8 cellular contexts compared by ENCODE assay signal in the genomic region with DNA sequence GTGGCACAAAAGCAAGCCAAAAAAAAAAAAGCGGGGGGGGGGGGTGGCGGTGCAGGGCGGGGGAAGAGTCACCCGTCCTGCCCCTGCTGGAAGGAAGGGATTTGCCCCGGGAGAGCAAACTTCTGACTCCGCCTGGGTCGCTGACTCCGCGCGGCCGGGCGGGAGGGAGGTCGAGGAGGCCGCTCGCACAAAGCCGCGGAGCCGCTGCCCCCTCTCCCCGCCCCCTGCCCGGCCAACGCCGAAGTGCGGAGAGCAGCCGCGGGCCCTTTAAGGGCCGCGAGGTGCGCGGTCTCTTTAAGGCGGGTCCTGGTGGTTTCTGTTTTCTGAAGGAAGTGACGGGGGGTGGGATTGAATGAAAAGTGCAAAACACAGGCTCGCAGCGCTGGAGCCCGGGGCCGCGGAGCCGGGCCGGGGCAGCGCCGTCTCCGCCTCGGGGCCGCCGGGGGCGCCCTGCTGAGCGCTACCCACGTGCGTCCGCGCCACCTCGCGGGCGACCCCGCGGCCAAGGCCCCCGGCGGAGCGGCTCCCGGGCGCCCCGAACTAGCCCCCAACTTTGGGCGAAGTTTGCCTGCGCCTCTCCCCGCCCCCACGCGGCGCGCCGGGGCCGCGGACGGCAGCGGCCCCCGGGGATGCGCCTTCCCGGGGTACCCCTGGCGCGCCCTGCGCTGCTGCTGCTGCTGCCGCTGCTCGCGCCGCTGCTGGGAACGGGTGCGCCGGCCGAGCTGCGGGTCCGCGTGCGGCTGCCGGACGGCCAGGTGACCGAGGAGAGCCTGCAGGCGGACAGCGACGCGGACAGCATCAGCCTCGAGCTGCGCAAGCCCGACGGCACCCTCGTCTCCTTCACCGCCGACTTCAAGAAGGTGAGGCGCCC. TPM values are rescaled to one million over a fixed set of nuclear protein-coding genes. Genes with fewer than 3 reads are reported as not detected.
DNase-seq lines count a peak whose midpoint lies in the region; ATAC-seq and TF ChIP-seq lines count a peak whose summit lies in the region.

A gene (plus strand): TSS at position 382 of the 871 bp plus-strand sequence. CDS start 248 bp downstream, at position 630.

- CTCF ChIA-PET in BJ (lab: Yijun Ruan, JAX) = interaction anchor here (0.8 to 5.0 kb wide), 2 partner anchors 36 to 91 kb away, joined by 3 to 26 read pairs; no protein-coding TSS in a partner anchor

- no peaks in the 10 kb centered on the region for H3K9me3 Mint-ChIP-seq in activated naive CD8-positive, alpha-beta T cell (ENCODE audit: low read depth)
- H3K9me3 Mint-ChIP-seq in glutamatergic neuron (ENCODE audit: unreplicated experiment) = peaks cover 10% of the 10 kb centered on the region
- H3K9me3 Mint-ChIP-seq in osteocyte (ENCODE audit: unreplicated experiment) = no peaks in the 10 kb centered on the region

- H3K9me3 ChIP-seq in SJSA1 (replicated peaks) = no peaks in the 10 kb centered on the region
- no peaks in the 10 kb centered on the region for H3K9me3 ChIP-seq in thoracic aorta

- H3K4me3 Mint-ChIP-seq in activated naive CD8-positive, alpha-beta T cell = peak within 1 kb of the TSS; percentile 95
- H3K4me3 Mint-ChIP-seq in glutamatergic neuron (ENCODE audit: unreplicated experiment) = peak within 1 kb of the TSS; percentile 90
- peak within 1 kb of the TSS; percentile 93 for H3K4me3 Mint-ChIP-seq in osteocyte (ENCODE audit: unreplicated experiment)

- H3K4me3 ChIP-seq in BJ (ENCODE audit: low read depth, low read length) (peak within 1 kb of the TSS; percentile 72), SJSA1 (peak within 1 kb of the TSS; percentile 55), thoracic aorta (peak within 1 kb of the TSS; percentile 91)

- no peaks in the 10 kb centered on the region for H3K36me3 Mint-ChIP-seq in activated naive CD8-positive, alpha-beta T cell
- H3K36me3 Mint-ChIP-seq in glutamatergic neuron (ENCODE audit: unreplicated experiment) = no peaks in the 10 kb centered on the region
- no peaks in the 10 kb centered on the region for H3K36me3 Mint-ChIP-seq in osteocyte (ENCODE audit: unreplicated experiment)

- H3K4me1 ChIP-seq in SJSA1 (replicated peaks) = peaks cover 13% of the 10 kb centered on the region
- H3K4me1 ChIP-seq in thoracic aorta (ENCODE audit: control insufficient read depth in 1 of 2, low read depth in 2 of 2) = peaks cover 4 to 15% of the 10 kb centered on the region in 2 donors

- peaks cover 11% of the 10 kb centered on the region for H3K27me3 Mint-ChIP-seq in activated naive CD8-positive, alpha-beta T cell
- peaks cover 24% of the 10 kb centered on the region for H3K27me3 Mint-ChIP-seq in glutamatergic neuron (ENCODE audit: unreplicated experiment)
- peaks cover 11% of the 10 kb centered on the region for H3K27me3 Mint-ChIP-seq in osteocyte (ENCODE audit: unreplicated experiment)

- peak; percentile 71 for ATAC-seq in GM19328 (IDR thresholded peaks at IDR 0.05; ENCODE audit: unreplicated experiment)
- peak; percentile 74 for ATAC-seq in HG03571 (IDR thresholded peaks at IDR 0.05; ENCODE audit: unreplicated experiment)
- ATAC-seq in thoracic aorta (ENCODE audit: insufficient number of reproducible peaks, low FRiP score, low read depth) = no peak

- TF ChIP-seq CTCF in BJ (IDR thresholded peaks at IDR 0.05; ENCODE audit: insufficient read depth, low read depth, low read length) (no peak), glutamatergic neuron (IDR thresholded peaks at IDR 0.05; ENCODE audit: partially characterized antibody, unreplicated experiment) (no peak), osteocyte (IDR thresholded peaks at IDR 0.05) (peak; percentile 32), thoracic aorta (IDR thresholded peaks at IDR 0.05) (peak; percentile 17)

- DNase-seq in BJ (ENCODE audit: low read depth) (no peak), SJSA1 (ENCODE audit: low read depth in 1 of 2, low spot score in 2 of 2) (peak; percentile 47 to 58), glutamatergic neuron (peak; percentile 73), osteocyte (ENCODE audit: extremely low spot score, unreplicated experiment) (no peak), thoracic aorta (ENCODE audit: low spot score) (no peak)

- H3K4me1 Mint-ChIP-seq in activated naive CD8-positive, alpha-beta T cell (ENCODE audit: low read depth) = peaks cover 17% of the 10 kb centered on the region
- H3K4me1 Mint-ChIP-seq in glutamatergic neuron (ENCODE audit: low read depth, unreplicated experiment) (peaks cover 4% of the 10 kb centered on the region), osteocyte (ENCODE audit: unreplicated experiment) (peaks cover 25% of the 10 kb centered on the region)

- POLR2A ChIA-PET in BJ (lab: Charles Lee) = no interaction called here

- no peaks in the 10 kb centered on the region for H3K27me3 ChIP-seq in BJ (ENCODE audit: control insufficient read depth, insufficient read depth, low read length)
- no peaks in the 10 kb centered on the region for H3K27me3 ChIP-seq in SJSA1 (replicated peaks)
- no peaks in the 10 kb centered on the region for H3K27me3 ChIP-seq in thoracic aorta (replicated peaks; ENCODE audit: insufficient read depth)

- peak within 1 kb of the TSS; percentile 91 for H3K27ac Mint-ChIP-seq in activated naive CD8-positive, alpha-beta T cell
- H3K27ac Mint-ChIP-seq in glutamatergic neuron (ENCODE audit: unreplicated experiment) (peak within 1 kb of the TSS; percentile 33), osteocyte (ENCODE audit: unreplicated experiment) (peak within 1 kb of the TSS; percentile 76)

- H3K36me3 ChIP-seq in BJ (ENCODE audit: control insufficient read depth, insufficient read depth, low read length) (peaks cover 2% of the 10 kb centered on the region; the same call in 1 of the 2 replicates), SJSA1 (no peaks in the 10 kb centered on the region), thoracic aorta (no peaks in the 10 kb centered on the region)

- H3K27ac ChIP-seq in SJSA1 (no peak within 1 kb of the TSS), thoracic aorta (no peak within 1 kb of the TSS)

RNA-seq across cellular contexts. Expression of the gene that starts here (rescaled TPM):
- polyA plus RNA-seq in BJ (2011; rRNA removed) = 32.8 and 47.5 TPM in 2 replicates
- polyA minus RNA-seq in BJ (2011; rRNA and poly(A)+ RNA removed) = 13.8 and 22.0 TPM in 2 replicates
- total RNA-seq in SJSA1 (2014; rRNA removed; shearing (Covaris generic)) = 0.47 and 2.2 TPM in 2 replicates
- total RNA-seq in glutamatergic neuron (ENCODE audit: unreplicated experiment) = not detected
- total RNA-seq in osteocyte = 10.2 and 12.3 TPM in 2 replicates
- total RNA-seq in thoracic aorta = 10 to 100 TPM; 26.3 to 45.1 TPM

Comparison
In these comparisons a context has a peak if more than half of its experiments do, and no peak if none do; other contexts are left out.
1. Peak in DNase-seq in glutamatergic neuron; RNA of the gene not detected or under 1 TPM.
2. DNase-seq: peak in SJSA1 (2 of 2); none in BJ (single experiment), osteocyte (single experiment) and thoracic aorta (single experiment).
3. CTCF ChIP-seq: peak in osteocyte (single experiment) and thoracic aorta (single experiment); none in BJ (single experiment) and glutamatergic neuron (single experiment).
4. H3K27ac Mint-ChIP-seq: peak in every context shown above with its lines; median percentile 91 in activated naive CD8-positive, alpha-beta T cell; 76 in osteocyte; 33 in glutamatergic neuron.
5. Peak in every context shown above with its lines, with median percentiles within 50 percentile points of each other: H3K4me3 ChIP-seq and H3K4me3 Mint-ChIP-seq.